In genomic region chr1:174791863-174792262, GRCh38 we compare ENCODE assay signal across 17 cellular contexts.
"Had no signal": no experiment of that assay in that cellular context is flagged by ENCODE, and none has a peak within 500 bp of the region (broad histone marks: within the 10 kb centered on the region; RNA-seq: fewer than 3 reads in every experiment).

No MANE protein-coding gene starts in this region.

- H3K4me3 ChIP-seq: colonic mucosa, gastroesophageal sphincter had no signal

- H3K27me3 ChIP-seq: colonic mucosa, gastroesophageal sphincter had no signal

- ATAC-seq: activated naive CD8-positive, alpha-beta T cell treated with anti-CD3 and anti-CD28 coated beads, Interleukin-2, amount 50 U/mL, for 24 hours; gastroesophageal sphincter; left lobe of liver; natural killer cell treated with Interleukin-12 subunit alpha and Interleukin-12 subunit beta and Interleukin-15 and Interleukin-18, amount 100 ng/mL, for 72 hours; right cardiac atrium had no signal

- H3K36me3 ChIP-seq: colonic mucosa, gastroesophageal sphincter had no signal

- H3K4me1 ChIP-seq: colonic mucosa, gastroesophageal sphincter had no signal

- H3K27ac ChIP-seq: colonic mucosa, epithelial cell of prostate, gastroesophageal sphincter had no signal

- H3K9me3 ChIP-seq: colonic mucosa, gastroesophageal sphincter had no signal

- DNase-seq: activated B cell treated with CpG ODN at 0.5 μM for 24 hours; activated CD4-positive, alpha-beta T cell treated with anti-CD3 and anti-CD28 coated beads, Interleukin-2, amount 10 ng/mL, durations not matched to agents 24 days and 14 days; activated CD8-positive, alpha-beta memory T cell treated with anti-CD3 and anti-CD28 coated beads for 24 hours; activated naive CD4-positive, alpha-beta T cell treated with Interleukin-2 at 50 U/mL for 16 hours; activated naive CD8-positive, alpha-beta T cell treated with anti-CD3 and anti-CD28 coated beads, Interleukin-2, amount 50 U/mL, for 24 hours; colonic mucosa; effector memory CD4-positive, alpha-beta T cell; islet precursor cell; occipital lobe; right cardiac atrium; stimulated activated naive CD4-positive, alpha-beta T cell; substantia nigra; trophoblast cell had no signal
